ENCODE assay signal across 2 cellular contexts in genomic region chr9:111728617-111729366, GRCh38.
TF ChIP-seq lines count a peak whose summit lies in the region.

No MANE protein-coding gene starts in this region.

TF ChIP-seq in A549, 52 proteins besides CTCF, POLR2A, EP300 and RAD21 (continued from another document):
- TF ChIP-seq ATOH8 (CRISPR knock-in tag; IDR thresholded peaks at IDR 0.05; ENCODE audit: low read depth) (peak; percentile 38; the same call in 1 of the 2 replicates), HOXB13 (CRISPR knock-in tag; IDR thresholded peaks at IDR 0.05; ENCODE audit: low read depth) (peak; percentile 67; the same call in 1 of the 2 replicates), EHMT2 (IDR thresholded peaks at IDR 0.05; ENCODE audit: low read depth) (no peak), FOSL2 (IDR thresholded peaks at IDR 0.05) (peak; percentile 92), FOSL2 (CRISPR knock-in tag; IDR thresholded peaks at IDR 0.05) (peak; percentile 97), KDM1A (IDR thresholded peaks at IDR 0.05; ENCODE audit: low read depth) (no peak), RCOR1 (IDR thresholded peaks at IDR 0.05; ENCODE audit: low read depth, low read length) (no peak), ZFP36 (IDR thresholded peaks at IDR 0.05; ENCODE audit: borderline replicate concordance, partially characterized antibody) (peak; percentile 47), HES2 (IDR thresholded peaks at IDR 0.05) (peak; percentile 70), HDAC2 (IDR thresholded peaks at IDR 0.05) (no peak), GATA3 (IDR thresholded peaks at IDR 0.05; ENCODE audit: borderline replicate concordance) (peak; percentile 98), HOXA7 (CRISPR knock-in tag; IDR thresholded peaks at IDR 0.05) (0 out of 2 replicates have a peak, but pooled peaks have one; percentile 35), ZSCAN20 (CRISPR knock-in tag; IDR thresholded peaks at IDR 0.05) (no peak), SMC3 (IDR thresholded peaks at IDR 0.05) (no peak), BHLHE40 (IDR thresholded peaks at IDR 0.05; ENCODE audit: low read depth, low read length) (no peak), JUNB (IDR thresholded peaks at IDR 0.05) (peak; percentile 98), BCL3 (IDR thresholded peaks at IDR 0.05) (peak; percentile 81; the same call in 1 of the 3 replicates), MAZ (IDR thresholded peaks at IDR 0.05; ENCODE audit: borderline replicate concordance, low read depth, low read length) (no peak), FOSB (CRISPR knock-in tag; IDR thresholded peaks at IDR 0.05) (peak; percentile 67), JUN (IDR thresholded peaks at IDR 0.05) (peak; percentile 73 to 94; a peak in 4 of 5 replicates)

TF ChIP-seq in HCT116, 20 proteins besides CTCF, POLR2A, EP300 and RAD21 (continued from another document):
- TF ChIP-seq REST (IDR thresholded peaks at IDR 0.05; ENCODE audit: low read depth) (no peak), EZH2 (IDR thresholded peaks at IDR 0.05) (no peak), EGR1 (IDR thresholded peaks at IDR 0.05; ENCODE audit: low read depth) (no peak), ZFX (IDR thresholded peaks at IDR 0.05) (no peak), ATF3 (IDR thresholded peaks at IDR 0.05) (0 out of 2 replicates have a peak, but pooled peaks have one; percentile 39), TCF7L2 (IDR thresholded peaks at IDR 0.05; ENCODE audit: borderline replicate concordance, extremely low read depth, insufficient read depth, insufficient read length) (no peak), CEBPB (IDR thresholded peaks at IDR 0.05; ENCODE audit: low read depth) (peak; percentile 100), YY1 (IDR thresholded peaks at IDR 0.05; ENCODE audit: extremely low read depth, insufficient replicate concordance, low read depth, low read length) (no peak), SP1 (IDR thresholded peaks at IDR 0.05; ENCODE audit: low read depth) (peak; percentile 86), MAX (IDR thresholded peaks at IDR 0.05) (peak; percentile 20; the same call in 1 of the 2 replicates), SRF (IDR thresholded peaks at IDR 0.05; ENCODE audit: low read depth) (peak; percentile 59; the same call in 1 of the 2 replicates), EZH2phosphoT487 (IDR thresholded peaks at IDR 0.05; ENCODE audit: borderline replicate concordance) (no peak)
